Comparison of ENCODE assay signal across 9 cellular contexts in the genomic region with DNA sequence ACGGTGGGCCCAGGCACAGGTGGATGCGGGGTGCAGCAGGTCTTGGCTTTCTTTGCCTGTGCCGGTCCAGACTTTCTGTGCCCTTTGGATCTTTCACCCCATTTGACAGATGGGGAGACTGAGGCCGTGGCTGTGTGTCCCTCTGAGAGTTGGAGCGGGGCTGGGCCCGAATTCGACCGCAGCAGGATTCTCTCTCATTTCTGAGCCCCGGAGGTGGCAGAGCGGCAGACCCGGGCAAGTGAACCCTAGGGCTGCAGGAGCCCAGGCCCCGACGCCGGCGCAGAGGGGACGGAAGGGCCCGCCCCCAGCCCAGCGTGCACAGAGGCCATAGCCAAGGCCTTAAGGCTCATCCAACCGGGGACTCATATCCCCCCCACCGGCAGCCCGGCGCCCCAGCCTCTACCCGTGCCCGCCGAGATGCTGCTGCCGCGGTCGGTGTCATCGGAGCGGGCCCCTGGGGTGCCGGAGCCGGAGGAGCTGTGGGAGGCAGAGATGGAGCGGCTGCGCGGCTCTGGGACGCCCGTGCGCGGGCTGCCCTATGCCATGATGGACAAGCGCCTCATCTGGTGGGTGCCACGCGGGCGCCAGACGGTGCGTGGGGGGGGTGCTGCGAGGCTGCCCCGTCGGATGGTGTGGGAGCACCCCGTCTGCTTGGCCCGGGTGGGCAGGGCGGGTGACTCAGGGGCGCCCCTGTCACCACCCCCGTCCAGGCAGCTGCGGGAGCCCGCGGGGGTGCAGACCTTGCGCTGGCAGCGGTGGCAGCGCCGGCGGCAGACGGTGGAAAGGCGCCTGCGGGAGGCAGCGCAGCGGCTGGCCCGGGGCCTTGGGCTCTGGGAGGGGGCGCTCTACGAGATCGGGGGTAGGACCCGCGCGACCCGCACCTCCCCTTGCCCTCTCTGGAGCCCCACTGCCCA. TPM values are rescaled to one million over a fixed set of nuclear protein-coding genes. Genes with fewer than 3 reads are reported as not detected.
A peak's percentile ranks its signal among the peaks of the same experiment; 100 is the strongest.
DNase-seq lines count a peak whose midpoint lies in the region; ATAC-seq and TF ChIP-seq lines count a peak whose summit lies in the region.
"Had no signal": no experiment of that assay in that cellular context is flagged by ENCODE, and none has a peak within 500 bp of the region (broad histone marks: within the 10 kb centered on the region; RNA-seq: fewer than 3 reads in every experiment).

No MANE protein-coding gene starts in this region.

- H3K27ac ChIP-seq in SK-N-SH (ENCODE audit: low read depth in 2 of 2, low read length in 1 of 2) = no peak overlapping the region
- H3K27ac ChIP-seq in dorsolateral prefrontal cortex = peak overlapping the region in 56 of 59 donors; percentile 15 to 100 (median 98)
- H3K27ac ChIP-seq in parathyroid adenoma = no peak overlapping the region

- H3K79me2 ChIP-seq in SK-N-SH (ENCODE audit: insufficient read depth) (no peaks in the 10 kb centered on the region), parathyroid adenoma (no peaks in the 10 kb centered on the region)

- 50% methylated on average over 32 of the region's 74 CpGs for WGBS in SK-N-SH (ENCODE audit: low lambda C conversion rate)

- H3F3A ChIP-seq in SK-N-SH (replicated peaks; ENCODE audit: insufficient read depth) = no peaks in the 10 kb centered on the region

- intact Hi-C loops in dorsolateral prefrontal cortex (cut with DNase I) = loop anchor here (2.0 to 5.0 kb wide), 2 partner anchors 15 to 36 kb away; a partner anchor contains a TSS

- ATAC-seq in GM18868 (IDR thresholded peaks at IDR 0.05; ENCODE audit: unreplicated experiment) (no peak), GM18861 (IDR thresholded peaks at IDR 0.05; ENCODE audit: unreplicated experiment) (no peak)

- H3K9ac ChIP-seq in SK-N-SH = no peak overlapping the region
- no peak overlapping the region for H3K9ac ChIP-seq in parathyroid adenoma

- no peak overlapping the region for H2AFZ ChIP-seq in SK-N-SH (ENCODE audit: low read depth)
- H2AFZ ChIP-seq in parathyroid adenoma = peak overlapping the region; percentile 46

- no peaks in the 10 kb centered on the region for H3K9me2 ChIP-seq in SK-N-SH

- H3K27me3 ChIP-seq in SK-N-SH (ENCODE audit: insufficient read depth) = peaks cover 3% of the 10 kb centered on the region
- peaks cover 0 to 17% (median 0%) of the 10 kb centered on the region in 45 donors for H3K27me3 ChIP-seq in dorsolateral prefrontal cortex
- H3K27me3 ChIP-seq in parathyroid adenoma (ENCODE audit: control insufficient read depth, insufficient read depth, low read length) = no peaks in the 10 kb centered on the region

- no peak overlapping the region; the same call in 1 of the 2 replicates for H3K4me2 ChIP-seq in SK-N-SH
- no peak overlapping the region for H3K4me2 ChIP-seq in parathyroid adenoma (ENCODE audit: low read length)

- no peak for TF ChIP-seq RAD21 in SK-N-SH (IDR thresholded peaks at IDR 0.05; ENCODE audit: low read length)

- peak; percentile 44 for DNase-seq in GM03348 (ENCODE audit: low spot score)
- DNase-seq in SK-N-SH = peak; percentile 81
- peak in 7 of 10 donors; percentile 46 to 84 (median 69) for DNase-seq in dorsolateral prefrontal cortex
- DNase-seq in NCI-H82 treated with DMSO at 0.1 percent for 48 hours (lab: John Stamatoyannopoulos, UW; ENCODE audit: unreplicated experiment) = no peak
- DNase-seq in SK-N-DZ (ENCODE audit: low spot score) = no peak

- no peaks in the 10 kb centered on the region for H4K20me1 ChIP-seq in SK-N-SH (ENCODE audit: insufficient read depth)

- CTCF ChIA-PET in SK-N-SH (lab: Yijun Ruan, JAX) = interaction anchor here (0.5 to 8.0 kb wide), 6 partner anchors 8 to 112 kb away, joined by 3 to 100 read pairs (median 3); a partner anchor contains a TSS

- H3K4me1 ChIP-seq in SK-N-SH (ENCODE audit: control insufficient read depth in 1 of 2, insufficient read depth in 2 of 2, low read depth in 1 of 2, low read length in 1 of 2) = peaks cover 4 to 25% of the 10 kb centered on the region in 2 experiments; a peak in 1 of 4 replicates
- peaks cover 4% of the 10 kb centered on the region for H3K4me1 ChIP-seq in parathyroid adenoma

- no peaks in the 10 kb centered on the region for H3K36me3 ChIP-seq in SK-N-SH (replicated peaks in 1 of 2; ENCODE audit: control insufficient read depth in 1 of 2, insufficient read depth in 2 of 2, low read length in 1 of 2)
- no peaks in the 10 kb centered on the region for H3K36me3 ChIP-seq in parathyroid adenoma (ENCODE audit: control insufficient read depth, insufficient read depth, low read length)

- no peak overlapping the region for H3K4me3 ChIP-seq in SK-N-SH (ENCODE audit: low read depth in 2 of 2, low read length in 1 of 2)
- H3K4me3 ChIP-seq in dorsolateral prefrontal cortex = peak overlapping the region; percentile 2 to 57 (median 41)
- H3K4me3 ChIP-seq in parathyroid adenoma (ENCODE audit: low read depth, low read length) = no peak overlapping the region

- POLR2A ChIA-PET in SK-N-SH (lab: Yijun Ruan, JAX) = no interaction called here

- no peak for TF ChIP-seq EP300 in SK-N-SH (IDR thresholded peaks at IDR 0.05; ENCODE audit: borderline replicate concordance in 1 of 2, low read depth in 1 of 2, low read length in 1 of 2)

- TF ChIP-seq CTCF in SK-N-SH (IDR thresholded peaks at IDR 0.05) (no peak; the same call in 1 of the 2 replicates), dorsolateral prefrontal cortex (IDR thresholded peaks at IDR 0.05 in 54 of 56, conservative IDR thresholded peaks at IDR 0.05 in 2 of 56; ENCODE audit: low read depth in 1 of 56, partially characterized antibody in 56 of 56) (peak in 13 of 56 donors; percentile 7 to 39 (median 20)), parathyroid adenoma (IDR thresholded peaks at IDR 0.05) (no peak)

- H3K9me3 ChIP-seq in SK-N-SH (no peaks in the 10 kb centered on the region), parathyroid adenoma (ENCODE audit: control insufficient read depth, low read length) (no peaks in the 10 kb centered on the region)

TF ChIP-seq in SK-N-SH, 30 proteins besides CTCF, POLR2A, EP300 and RAD21:
- no peak for TF ChIP-seq TCF12 (IDR thresholded peaks at IDR 0.05)

RNA-seq across cellular contexts. Expression of a gene that starts 0.9 kb away (rescaled TPM):
- polyA plus RNA-seq in SK-N-SH (2012; rRNA removed) = 0.15 and 0.18 TPM in 2 replicates
- 0.01 TPM in 1 of 2 replicates, not detected in the other for polyA plus RNA-seq in SK-N-SH (2012; cell fraction: cytosol; rRNA removed)
- polyA plus RNA-seq in SK-N-SH (2012; cell fraction: nucleus; rRNA removed) = 0.04 and 0.11 TPM in 2 replicates
- 10 to 100 TPM in 18 of 120 experiments, 1 to 10 TPM in 101, under 1 TPM in 1; 0.90 to 20.9 (median 6.7) TPM for total RNA-seq in dorsolateral prefrontal cortex
- polyA plus RNA-seq in SK-N-DZ (2014; cell fraction: cytosol; rRNA removed) = 0.06 TPM in 1 of 2 replicates, not detected in the other
- not detected in 2 replicates for polyA plus RNA-seq in SK-N-DZ (2014; cell fraction: nucleus; rRNA removed)

RNA-seq across cellular contexts. Expression of a gene that starts 2.9 kb away (rescaled TPM):
- 3.8 and 5.5 TPM in 2 replicates for polyA plus RNA-seq in SK-N-SH (2012; rRNA removed)
- 1.9 and 2.8 TPM in 2 replicates for polyA plus RNA-seq in SK-N-SH (2012; cell fraction: cytosol; rRNA removed)
- 15.2 and 17.5 TPM in 2 replicates for polyA plus RNA-seq in SK-N-SH (2012; cell fraction: nucleus; rRNA removed)
- 100 to 1,000 TPM in 45 of 120 experiments, 10 to 100 TPM in 75; 17.3 to 352 (median 81.1) TPM for total RNA-seq in dorsolateral prefrontal cortex
- polyA plus RNA-seq in SK-N-DZ (2014; cell fraction: cytosol; rRNA removed) = 0.97 and 1.2 TPM in 2 replicates
- 4.7 and 9.8 TPM in 2 replicates for polyA plus RNA-seq in SK-N-DZ (2014; cell fraction: nucleus; rRNA removed)

RNA-seq across cellular contexts. Expression of a gene that starts 14.8 kb away (rescaled TPM):
- not detected in 2 replicates for polyA plus RNA-seq in SK-N-SH (2012; rRNA removed)
- polyA plus RNA-seq in SK-N-SH (2012; cell fraction: cytosol; rRNA removed) = not detected in 2 replicates
- not detected in 2 replicates for polyA plus RNA-seq in SK-N-SH (2012; cell fraction: nucleus; rRNA removed)
- total RNA-seq in dorsolateral prefrontal cortex = 1 to 10 TPM in 2 of 120 experiments, under 1 TPM in 9, not detected in 109; 0.18 to 1.9 (median 0.31) TPM
- not detected in 2 replicates for polyA plus RNA-seq in SK-N-DZ (2014; cell fraction: cytosol; rRNA removed)
- not detected in 2 replicates for polyA plus RNA-seq in SK-N-DZ (2014; cell fraction: nucleus; rRNA removed)
- total RNA-seq: aorta had no signal

RNA-seq across cellular contexts. Expression of a gene that starts 37.0 kb away (rescaled TPM):
- polyA plus RNA-seq in SK-N-SH (2012; rRNA removed) = 160 and 181 TPM in 2 replicates
- polyA plus RNA-seq in SK-N-SH (2012; cell fraction: cytosol; rRNA removed) = 76.9 and 109 TPM in 2 replicates
- 103 and 110 TPM in 2 replicates for polyA plus RNA-seq in SK-N-SH (2012; cell fraction: nucleus; rRNA removed)
- total RNA-seq in dorsolateral prefrontal cortex = 100 to 1,000 TPM in 3 of 120 experiments, 10 to 100 TPM in 117; 19.6 to 122 (median 45.6) TPM
- 6.6 and 7.1 TPM in 2 replicates for polyA plus RNA-seq in SK-N-DZ (2014; cell fraction: cytosol; rRNA removed)
- polyA plus RNA-seq in SK-N-DZ (2014; cell fraction: nucleus; rRNA removed) = 11.0 and 12.7 TPM in 2 replicates

RNA-seq across cellular contexts. Expression of a gene that starts 55.4 kb away (rescaled TPM):
- polyA plus RNA-seq in SK-N-SH (2012; rRNA removed) = 70.7 and 112 TPM in 2 replicates
- polyA plus RNA-seq in SK-N-SH (2012; cell fraction: cytosol; rRNA removed) = 42.3 and 61.2 TPM in 2 replicates
- 46.5 and 61.3 TPM in 2 replicates for polyA plus RNA-seq in SK-N-SH (2012; cell fraction: nucleus; rRNA removed)
- total RNA-seq in dorsolateral prefrontal cortex = 1 to 10 TPM in 109 of 120 experiments, under 1 TPM in 11; 0.55 to 5.6 (median 1.9) TPM
- 77.3 and 87.6 TPM in 2 replicates for polyA plus RNA-seq in SK-N-DZ (2014; cell fraction: cytosol; rRNA removed)
- polyA plus RNA-seq in SK-N-DZ (2014; cell fraction: nucleus; rRNA removed) = 44.3 and 60.3 TPM in 2 replicates

Comparison
In these comparisons a context has a peak if more than half of its experiments do, and no peak if none do; other contexts are left out.
1. DNase-seq: peak in GM03348 (single experiment), SK-N-SH (single experiment) and dorsolateral prefrontal cortex (7 of 10); none in NCI-H82 treated with DMSO at 0.1 percent for 48 hours (single experiment) and SK-N-DZ (single experiment).
2. H3K27ac ChIP-seq: peak in dorsolateral prefrontal cortex (56 of 59); none in SK-N-SH (0 of 2) and parathyroid adenoma (single experiment).
3. H3K4me3 ChIP-seq: peak in dorsolateral prefrontal cortex (59 of 59); none in SK-N-SH (0 of 2) and parathyroid adenoma (single experiment).